Comparison of ENCODE assay signal across 17 cellular contexts in genomic region chr16:49116873-49117272, GRCh38.
"Had no signal": no experiment of that assay in that cellular context is flagged by ENCODE, and none has a peak within 500 bp of the region (broad histone marks: within the 10 kb centered on the region; RNA-seq: fewer than 3 reads in every experiment).

No MANE protein-coding gene starts in this region.

- H3K9me3 ChIP-seq: colonic mucosa, esophagus muscularis mucosa, tibial nerve had no signal

- H3K4me1 Mint-ChIP-seq: activated CD4-positive, alpha-beta memory T cell treated with anti-CD3 and anti-CD28 coated beads, Interleukin-2, amount 10 ng/mL, durations not matched to agents 7 days and 5 days; activated CD4-positive, alpha-beta T cell treated with anti-CD3 and anti-CD28 coated beads for 36 hours; nephron had no signal

- DNase-seq: activated CD4-positive, alpha-beta memory T cell treated with anti-CD3 and anti-CD28 coated beads, Interleukin-2, amount 10 ng/mL, durations not matched to agents 7 days and 5 days; activated CD4-positive, alpha-beta T cell treated with anti-CD3 and anti-CD28 coated beads for 36 hours; activated naive CD4-positive, alpha-beta T cell treated with anti-CD3 and anti-CD28 coated beads, Interleukin-2, amount 50 U/mL, for 16 hours; activated T-cell treated with anti-CD3 and anti-CD28 coated beads, Interleukin-2, amount 50 U/mL, for 24 hours; central memory CD4-positive, alpha-beta T cell; colonic mucosa; hypothalamus; small intestine; stimulated activated CD4-positive, alpha-beta T cell treated with anti-CD3 and anti-CD28 coated beads, Interleukin-4, amount 100 ng/mL, for 24 hours; stimulated activated naive CD4-positive, alpha-beta T cell treated with Interleukin-2 at 50 U/mL for 16 hours; substantia nigra; T-helper 1 cell had no signal

- H3K27ac Mint-ChIP-seq: activated CD4-positive, alpha-beta memory T cell treated with anti-CD3 and anti-CD28 coated beads, Interleukin-2, amount 10 ng/mL, durations not matched to agents 7 days and 5 days; activated CD4-positive, alpha-beta T cell treated with anti-CD3 and anti-CD28 coated beads for 36 hours; activated T-cell treated with anti-CD3 and anti-CD28 coated beads, Interleukin-2, amount 50 U/mL, for 24 hours; nephron had no signal

- H3K27me3 ChIP-seq: colonic mucosa, tibial nerve had no signal

- ATAC-seq: activated CD4-positive, alpha-beta T cell treated with anti-CD3 and anti-CD28 coated beads for 36 hours; right cardiac atrium had no signal

- FAIRE-seq: endometrium, small intestine had no signal

- H3K27me3 Mint-ChIP-seq: activated CD4-positive, alpha-beta memory T cell treated with anti-CD3 and anti-CD28 coated beads, Interleukin-2, amount 10 ng/mL, durations not matched to agents 7 days and 5 days; activated T-cell treated with anti-CD3 and anti-CD28 coated beads, Interleukin-2, amount 50 U/mL, for 24 hours had no signal

- H3K4me3 Mint-ChIP-seq: activated CD4-positive, alpha-beta memory T cell treated with anti-CD3 and anti-CD28 coated beads, Interleukin-2, amount 10 ng/mL, durations not matched to agents 7 days and 5 days; activated CD4-positive, alpha-beta T cell treated with anti-CD3 and anti-CD28 coated beads for 36 hours; activated T-cell treated with anti-CD3 and anti-CD28 coated beads, Interleukin-2, amount 50 U/mL, for 24 hours; nephron had no signal

- H3K4me3 ChIP-seq: colonic mucosa, esophagus muscularis mucosa, tibial nerve had no signal

- H3K9me3 Mint-ChIP-seq: activated T-cell treated with anti-CD3 and anti-CD28 coated beads, Interleukin-2, amount 50 U/mL, for 24 hours; nephron had no signal

- H3K36me3 ChIP-seq: colonic mucosa, esophagus muscularis mucosa, tibial nerve had no signal

- H3K27ac ChIP-seq: colonic mucosa, esophagus muscularis mucosa, tibial nerve had no signal

- H3K4me1 ChIP-seq: colonic mucosa, tibial nerve had no signal
